ENCODE assay signal across 1 cellular context in the genomic region with DNA sequence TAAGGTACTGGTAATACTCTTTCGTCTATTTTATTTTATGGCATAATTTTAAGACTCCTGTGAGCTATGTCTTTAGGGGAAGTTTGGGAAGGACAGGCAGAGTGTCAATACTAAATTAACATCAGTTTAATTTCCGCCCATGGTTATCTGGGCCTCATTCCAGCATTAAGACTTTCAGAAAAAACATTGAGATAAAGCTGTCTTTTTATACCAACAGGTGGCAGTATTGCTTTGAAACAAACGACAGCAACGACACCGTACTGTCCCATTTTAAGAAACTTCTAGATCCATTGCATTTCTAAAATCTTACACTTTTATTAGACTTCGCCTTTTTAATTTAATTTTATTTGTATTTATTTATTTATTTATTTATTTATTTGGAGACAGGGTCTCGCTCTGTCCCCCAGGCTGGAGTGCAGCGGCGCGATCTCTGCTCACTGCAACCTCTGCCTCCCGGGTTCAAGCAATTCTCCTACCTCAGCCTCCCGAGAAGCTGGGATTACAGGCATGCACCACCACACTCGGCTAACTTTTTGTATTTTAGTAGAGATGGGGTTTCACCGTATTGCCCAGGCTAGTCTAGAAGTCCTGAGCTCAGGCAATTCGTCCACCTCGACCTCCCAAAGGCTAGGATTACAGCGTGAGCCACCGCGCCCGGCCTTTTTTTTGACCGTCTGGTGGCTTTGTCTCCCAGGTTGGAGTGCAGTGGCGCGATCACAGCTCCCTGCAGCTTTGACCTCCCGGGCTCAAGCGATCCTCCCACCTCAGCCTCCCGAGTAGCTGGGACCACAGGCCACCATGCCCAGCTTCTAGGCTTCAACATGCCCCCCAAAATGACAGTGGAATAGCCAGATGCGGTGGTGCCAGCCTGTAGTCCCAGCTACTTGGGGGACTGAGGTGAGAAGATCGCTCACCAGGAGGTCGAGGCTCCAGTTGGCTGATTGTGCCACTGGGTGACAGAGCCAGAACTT.
TF ChIP-seq lines count a peak whose summit lies in the region.

No MANE protein-coding gene starts in this region.

TF ChIP-seq in K562, 482 proteins besides CTCF, POLR2A, EP300 and RAD21 (continued from another document):
- TF ChIP-seq, protein P1, sequence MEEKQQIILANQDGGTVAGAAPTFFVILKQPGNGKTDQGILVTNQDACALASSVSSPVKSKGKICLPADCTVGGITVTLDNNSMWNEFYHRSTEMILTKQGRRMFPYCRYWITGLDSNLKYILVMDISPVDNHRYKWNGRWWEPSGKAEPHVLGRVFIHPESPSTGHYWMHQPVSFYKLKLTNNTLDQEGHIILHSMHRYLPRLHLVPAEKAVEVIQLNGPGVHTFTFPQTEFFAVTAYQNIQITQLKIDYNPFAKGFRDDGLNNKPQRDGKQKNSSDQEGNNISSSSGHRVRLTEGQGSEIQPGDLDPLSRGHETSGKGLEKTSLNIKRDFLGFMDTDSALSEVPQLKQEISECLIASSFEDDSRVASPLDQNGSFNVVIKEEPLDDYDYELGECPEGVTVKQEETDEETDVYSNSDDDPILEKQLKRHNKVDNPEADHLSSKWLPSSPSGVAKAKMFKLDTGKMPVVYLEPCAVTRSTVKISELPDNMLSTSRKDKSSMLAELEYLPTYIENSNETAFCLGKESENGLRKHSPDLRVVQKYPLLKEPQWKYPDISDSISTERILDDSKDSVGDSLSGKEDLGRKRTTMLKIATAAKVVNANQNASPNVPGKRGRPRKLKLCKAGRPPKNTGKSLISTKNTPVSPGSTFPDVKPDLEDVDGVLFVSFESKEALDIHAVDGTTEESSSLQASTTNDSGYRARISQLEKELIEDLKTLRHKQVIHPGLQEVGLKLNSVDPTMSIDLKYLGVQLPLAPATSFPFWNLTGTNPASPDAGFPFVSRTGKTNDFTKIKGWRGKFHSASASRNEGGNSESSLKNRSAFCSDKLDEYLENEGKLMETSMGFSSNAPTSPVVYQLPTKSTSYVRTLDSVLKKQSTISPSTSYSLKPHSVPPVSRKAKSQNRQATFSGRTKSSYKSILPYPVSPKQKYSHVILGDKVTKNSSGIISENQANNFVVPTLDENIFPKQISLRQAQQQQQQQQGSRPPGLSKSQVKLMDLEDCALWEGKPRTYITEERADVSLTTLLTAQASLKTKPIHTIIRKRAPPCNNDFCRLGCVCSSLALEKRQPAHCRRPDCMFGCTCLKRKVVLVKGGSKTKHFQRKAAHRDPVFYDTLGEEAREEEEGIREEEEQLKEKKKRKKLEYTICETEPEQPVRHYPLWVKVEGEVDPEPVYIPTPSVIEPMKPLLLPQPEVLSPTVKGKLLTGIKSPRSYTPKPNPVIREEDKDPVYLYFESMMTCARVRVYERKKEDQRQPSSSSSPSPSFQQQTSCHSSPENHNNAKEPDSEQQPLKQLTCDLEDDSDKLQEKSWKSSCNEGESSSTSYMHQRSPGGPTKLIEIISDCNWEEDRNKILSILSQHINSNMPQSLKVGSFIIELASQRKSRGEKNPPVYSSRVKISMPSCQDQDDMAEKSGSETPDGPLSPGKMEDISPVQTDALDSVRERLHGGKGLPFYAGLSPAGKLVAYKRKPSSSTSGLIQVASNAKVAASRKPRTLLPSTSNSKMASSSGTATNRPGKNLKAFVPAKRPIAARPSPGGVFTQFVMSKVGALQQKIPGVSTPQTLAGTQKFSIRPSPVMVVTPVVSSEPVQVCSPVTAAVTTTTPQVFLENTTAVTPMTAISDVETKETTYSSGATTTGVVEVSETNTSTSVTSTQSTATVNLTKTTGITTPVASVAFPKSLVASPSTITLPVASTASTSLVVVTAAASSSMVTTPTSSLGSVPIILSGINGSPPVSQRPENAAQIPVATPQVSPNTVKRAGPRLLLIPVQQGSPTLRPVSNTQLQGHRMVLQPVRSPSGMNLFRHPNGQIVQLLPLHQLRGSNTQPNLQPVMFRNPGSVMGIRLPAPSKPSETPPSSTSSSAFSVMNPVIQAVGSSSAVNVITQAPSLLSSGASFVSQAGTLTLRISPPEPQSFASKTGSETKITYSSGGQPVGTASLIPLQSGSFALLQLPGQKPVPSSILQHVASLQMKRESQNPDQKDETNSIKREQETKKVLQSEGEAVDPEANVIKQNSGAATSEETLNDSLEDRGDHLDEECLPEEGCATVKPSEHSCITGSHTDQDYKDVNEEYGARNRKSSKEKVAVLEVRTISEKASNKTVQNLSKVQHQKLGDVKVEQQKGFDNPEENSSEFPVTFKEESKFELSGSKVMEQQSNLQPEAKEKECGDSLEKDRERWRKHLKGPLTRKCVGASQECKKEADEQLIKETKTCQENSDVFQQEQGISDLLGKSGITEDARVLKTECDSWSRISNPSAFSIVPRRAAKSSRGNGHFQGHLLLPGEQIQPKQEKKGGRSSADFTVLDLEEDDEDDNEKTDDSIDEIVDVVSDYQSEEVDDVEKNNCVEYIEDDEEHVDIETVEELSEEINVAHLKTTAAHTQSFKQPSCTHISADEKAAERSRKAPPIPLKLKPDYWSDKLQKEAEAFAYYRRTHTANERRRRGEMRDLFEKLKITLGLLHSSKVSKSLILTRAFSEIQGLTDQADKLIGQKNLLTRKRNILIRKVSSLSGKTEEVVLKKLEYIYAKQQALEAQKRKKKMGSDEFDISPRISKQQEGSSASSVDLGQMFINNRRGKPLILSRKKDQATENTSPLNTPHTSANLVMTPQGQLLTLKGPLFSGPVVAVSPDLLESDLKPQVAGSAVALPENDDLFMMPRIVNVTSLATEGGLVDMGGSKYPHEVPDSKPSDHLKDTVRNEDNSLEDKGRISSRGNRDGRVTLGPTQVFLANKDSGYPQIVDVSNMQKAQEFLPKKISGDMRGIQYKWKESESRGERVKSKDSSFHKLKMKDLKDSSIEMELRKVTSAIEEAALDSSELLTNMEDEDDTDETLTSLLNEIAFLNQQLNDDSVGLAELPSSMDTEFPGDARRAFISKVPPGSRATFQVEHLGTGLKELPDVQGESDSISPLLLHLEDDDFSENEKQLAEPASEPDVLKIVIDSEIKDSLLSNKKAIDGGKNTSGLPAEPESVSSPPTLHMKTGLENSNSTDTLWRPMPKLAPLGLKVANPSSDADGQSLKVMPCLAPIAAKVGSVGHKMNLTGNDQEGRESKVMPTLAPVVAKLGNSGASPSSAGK (IDR thresholded peaks at IDR 0.05): no peak
